Comparison of ENCODE assay signal across 32 cellular contexts in genomic region chr6:18720075-18720474, GRCh38.
"Had no signal": no experiment of that assay in that cellular context is flagged by ENCODE, and none has a peak within 500 bp of the region (broad histone marks: within the 10 kb centered on the region; RNA-seq: fewer than 3 reads in every experiment).

No MANE protein-coding gene starts in this region.

- H3K27ac ChIP-seq: adrenal gland, body of pancreas, cardiac muscle cell, heart left ventricle, lower lobe of right lung, right atrium auricular region, stomach, thyroid gland, upper lobe of right lung, WERI-Rb-1 had no signal

- H3K9me3 ChIP-seq: adrenal gland, body of pancreas, heart left ventricle, lower lobe of right lung, mucosa of descending colon, right atrium auricular region, stomach, thyroid gland, upper lobe of right lung had no signal

- ATAC-seq: body of pancreas; effector memory CD8-positive, alpha-beta T cell; heart left ventricle; left colon; lower lobe of right lung; mucosa of descending colon; natural killer cell treated with Interleukin-12 subunit alpha and Interleukin-12 subunit beta and Interleukin-15 and Interleukin-18, amount 100 ng/mL, for 72 hours; stimulated activated naive B cell treated with anti-CD40 and anti-IgM and Interleukin-4, amounts not matched to agents 10 μg/mL and 1 μg/mL and 100 μg/mL, for 72 hours; upper lobe of right lung had no signal

- H3K27me3 ChIP-seq: adrenal gland, body of pancreas, cardiac muscle cell, heart left ventricle, right atrium auricular region, stomach, thyroid gland, upper lobe of right lung had no signal

- FAIRE-seq: kidney had no signal

- DNase-seq: activated CD4-positive, alpha-beta memory T cell treated with anti-CD3 and anti-CD28 coated beads for 36 hours; activated CD4-positive, alpha-beta T cell treated with anti-CD3 and anti-CD28 coated beads, Interleukin-2, amount 10 ng/mL, durations not matched to agents 24 days and 14 days; activated CD4-positive, CD25-positive, alpha-beta regulatory T cell treated with anti-CD3 and anti-CD28 coated beads, Interleukin-2, amount 50 U/mL, for 72 hours; activated CD8-positive, alpha-beta memory T cell treated with anti-CD3 and anti-CD28 coated beads, Interleukin-2, amount 50 U/mL, for 4 hours; activated effector memory CD4-positive, alpha-beta T cell treated with anti-CD3 and anti-CD28 coated beads, Interleukin-2, amount 50 U/mL, for 16 hours; activated naive CD4-positive, alpha-beta T cell treated with anti-CD3 and anti-CD28 coated beads for 36 hours; activated naive CD8-positive, alpha-beta T cell treated with anti-CD3 and anti-CD28 coated beads for 36 hours; activated T-cell treated with anti-CD3 and anti-CD28 coated beads, Interleukin-2, amount 50 U/mL, for 1 hour; adrenal gland; aorta; body of pancreas; cortex of kidney; effector memory CD8-positive, alpha-beta T cell; erythroblast; heart left ventricle; hypothalamus; immature natural killer cell; kidney; left colon; lower lobe of right lung; mucosa of descending colon; stimulated activated CD4-positive, alpha-beta T cell treated with anti-CD3 and anti-CD28 coated beads, Interleukin-15, amount 100 ng/mL, for 24 hours; stimulated activated CD4-positive, alpha-beta T cell treated with anti-CD3 and anti-CD28 coated beads, Interleukin-2, amount 100 ng/mL, for 24 hours; stimulated activated naive B cell treated with anti-CD40 and anti-IgM and Interleukin-4, amounts not matched to agents 10 μg/mL and 1 μg/mL and 100 μg/mL, for 72 hours; stomach; T1000; thyroid gland; upper lobe of right lung; WERI-Rb-1 had no signal

- H3K4me3 ChIP-seq: adrenal gland, body of pancreas, cardiac muscle cell, heart left ventricle, lower lobe of right lung, mucosa of descending colon, right atrium auricular region, stomach, thyroid gland, upper lobe of right lung had no signal

- H3K4me1 ChIP-seq: adrenal gland, body of pancreas, heart left ventricle, lower lobe of right lung, right atrium auricular region, stomach, upper lobe of right lung had no signal

- H3K36me3 ChIP-seq: adrenal gland, cardiac muscle cell, heart left ventricle, lower lobe of right lung, right atrium auricular region, stomach, thyroid gland, upper lobe of right lung, WERI-Rb-1 had no signal
